In the genomic region with DNA sequence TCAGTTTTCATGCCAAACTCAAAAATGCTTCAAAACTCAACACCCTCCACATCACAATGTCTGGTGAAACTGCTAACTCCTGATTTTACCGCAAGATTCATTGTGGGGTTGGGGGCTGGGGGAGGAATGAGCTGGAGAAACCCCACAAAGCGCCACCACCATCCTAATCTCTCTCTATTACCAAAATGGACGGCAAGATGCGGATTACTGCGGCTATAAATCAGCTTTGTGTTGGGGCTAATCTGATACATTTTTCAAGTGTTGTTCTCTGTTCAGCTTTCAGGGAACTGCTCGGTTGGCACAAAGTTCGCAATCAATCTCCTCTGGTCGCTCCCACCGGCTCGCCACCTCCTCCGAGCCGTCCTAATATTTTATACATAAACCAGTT, we compare ENCODE assay signal across 16 cellular contexts.
A peak's percentile ranks its signal among the peaks of the same experiment; 100 is the strongest.
DNase-seq lines count a peak whose midpoint lies in the region; ATAC-seq and FAIRE-seq lines count a peak whose summit lies in the region.
"Had no signal": no experiment of that assay in that cellular context is flagged by ENCODE, and none has a peak within 500 bp of the region (broad histone marks: within the 10 kb centered on the region; RNA-seq: fewer than 3 reads in every experiment).

No MANE protein-coding gene starts in this region.

- H3K4me3 ChIP-seq in ACC112 (ENCODE audit: low read depth, low read length) (peak overlapping the region; percentile 72; the same call in 1 of the 2 replicates), MG63 (peak overlapping the region; percentile 32), esophagus (ENCODE audit: low read depth in 1 of 2, low read length in 2 of 2) (no peak overlapping the region), rectal smooth muscle tissue (ENCODE audit: low read length) (peak overlapping the region; percentile 49)

- no peak overlapping the region for H3K27ac ChIP-seq in ACC112 (ENCODE audit: low read depth, low read length)
- H3K27ac ChIP-seq in esophagus (ENCODE audit: low read depth in 2 of 2, low read length in 1 of 2) = peak overlapping the region; percentile 83 to 94
- peak overlapping the region; percentile 3 for H3K27ac ChIP-seq in rectal smooth muscle tissue (ENCODE audit: low read depth, low read length)

- H3K27me3 ChIP-seq in ACC112 (ENCODE audit: insufficient read depth, low read length) (peaks cover 22% of the 10 kb centered on the region), MG63 (no peaks in the 10 kb centered on the region), esophagus (ENCODE audit: control insufficient read depth in 1 of 2, insufficient read depth in 2 of 2, low read length in 2 of 2) (no peaks in the 10 kb centered on the region), rectal smooth muscle tissue (ENCODE audit: control insufficient read depth, insufficient read depth, low read length) (peaks cover 2% of the 10 kb centered on the region)

- 68 to 78% methylated on average over 12 of the region's 12 CpGs for WGBS in esophagus, 2 donors

- H3K9me3 ChIP-seq in MG63 (no peaks in the 10 kb centered on the region), esophagus (ENCODE audit: control insufficient read depth in 2 of 2, insufficient read depth in 1 of 2, low read depth in 1 of 2, low read length in 1 of 2) (no peaks in the 10 kb centered on the region)

- H2AFZ ChIP-seq in ACC112 (ENCODE audit: low read length, unreplicated experiment) = peak overlapping the region; percentile 73

- DNase-seq in MG63 (no peak), hypothalamus (lab: John Stamatoyannopoulos, UW) (no peak), frontal cortex (ENCODE audit: low spot score in 2 of 2) (no peak), SKM-1 treated with dmso at 0.1 percent for 144 hours (lab: John Stamatoyannopoulos, UW; ENCODE audit: unreplicated experiment) (no peak)
- DNase-seq: activated CD4-positive, alpha-beta T cell treated with anti-CD3 and anti-CD28 coated beads for 1 hour; activated T-cell treated with anti-CD3 and anti-CD28 coated beads, Interleukin-2, amount 50 U/mL, for 4 hours; amniotic stem cell; foreskin melanocyte; kidney glomerular epithelial cell; NCI-H1930; stimulated activated CD4-positive, alpha-beta T cell treated with anti-CD3 and anti-CD28 coated beads, Interleukin-12 subunit alpha, Interleukin-12 subunit beta, amount 100 ng/mL, for 4 hours; T-cell had no signal

- H3K9ac ChIP-seq in rectal smooth muscle tissue (ENCODE audit: low read length) = no peak overlapping the region

- no peak for ATAC-seq in HG03520 (IDR thresholded peaks at IDR 0.05; ENCODE audit: unreplicated experiment)
- ATAC-seq: activated T-cell treated with anti-CD3 and anti-CD28 coated beads, Interleukin-2, amount 50 U/mL, for 4 hours; T-cell had no signal

- no peaks in the 10 kb centered on the region for H3K79me2 ChIP-seq in ACC112 (ENCODE audit: control insufficient read depth, insufficient read depth, low read length, unreplicated experiment)

- H3K4me1 ChIP-seq in ACC112 (ENCODE audit: control insufficient read depth, insufficient read depth, low read length, unreplicated experiment) (peaks cover 12% of the 10 kb centered on the region), esophagus (ENCODE audit: control insufficient read depth in 2 of 2, insufficient read depth in 2 of 2, low read length in 1 of 2) (peaks cover 4 to 18% of the 10 kb centered on the region in 2 donors), rectal smooth muscle tissue (ENCODE audit: control insufficient read depth, insufficient read depth, low read length) (peaks cover 12% of the 10 kb centered on the region)

- FAIRE-seq in frontal cortex (lab: Jason Lieb, UNC) = no peak

- H3K36me3 ChIP-seq in ACC112 (ENCODE audit: insufficient read depth, low read length) (no peaks in the 10 kb centered on the region), MG63 (no peaks in the 10 kb centered on the region), esophagus (ENCODE audit: control insufficient read depth in 2 of 2, insufficient read depth in 2 of 2, low read length in 1 of 2) (no peaks in the 10 kb centered on the region), rectal smooth muscle tissue (ENCODE audit: control insufficient read depth, insufficient read depth, low read length) (no peaks in the 10 kb centered on the region)

Comparison
In these comparisons a context has a peak if more than half of its experiments do, and no peak if none do; other contexts are left out.
1. H3K4me3 ChIP-seq: peak in ACC112 (single experiment), MG63 (single experiment) and rectal smooth muscle tissue (single experiment); none in esophagus (0 of 2).